In genomic region chr14:33315721-33316120, GRCh38 we compare ENCODE assay signal across 23 cellular contexts.
DNase-seq lines count a peak whose midpoint lies in the region; ATAC-seq and TF ChIP-seq lines count a peak whose summit lies in the region.
"Had no signal": no experiment of that assay in that cellular context is flagged by ENCODE, and none has a peak within 500 bp of the region (broad histone marks: within the 10 kb centered on the region; RNA-seq: fewer than 3 reads in every experiment).

No MANE protein-coding gene starts in this region.

- H3K27me3 ChIP-seq in gastrocnemius medialis: no peaks in the 10 kb centered on the region
- H3K27me3 ChIP-seq: BE2C, Peyer's patch had no signal

- in situ Hi-C loops in gastrocnemius medialis (cut with MboI; ENCODE audit: low sequenced_read_pairs in 4 of 4): no loop called here

- intact Hi-C loops in gastrocnemius medialis (cut with DNase I; ENCODE audit: low total_unique reads): no loop called here

- H3K36me3 ChIP-seq in gastrocnemius medialis: no peaks in the 10 kb centered on the region
- H3K36me3 ChIP-seq: BE2C, Peyer's patch had no signal

- TF ChIP-seq POLR2A in gastrocnemius medialis (IDR thresholded peaks at IDR 0.05): no peak

- H3K4me3 ChIP-seq in fibroblast of mammary gland (ENCODE audit: control insufficient read depth, low read depth, low read length) (no peak overlapping the region), gastrocnemius medialis (no peak overlapping the region)
- H3K4me3 ChIP-seq: GM23338, Peyer's patch had no signal

- DNase-seq in GM04503 (ENCODE audit: low read depth) (peak; percentile 3), M059J (ENCODE audit: low read depth) (peak; percentile 12), fibroblast of mammary gland (ENCODE audit: low read depth) (peak; percentile 30), gastrocnemius medialis (peak; percentile 6 to 21), ecto neural progenitor cell (ENCODE audit: low spot score) (no peak)
- DNase-seq in stimulated activated CD4-positive, alpha-beta T cell treated with anti-CD3 and anti-CD28 coated beads, Interleukin-2, amount 100 ng/mL, for 24 hours: no peak
- DNase-seq: BE2C; CD8-positive, alpha-beta memory T cell; DMS 273 treated with DMSO at 0.1 percent for 48 hours; DMS79 treated with DMSO at 0.1 percent for 48 hours; GF-D8; H9; HFFc6; KBM-7; MM.1S; NCI-H1694; NCI-H2029 treated with DMSO at 0.1 percent for 48 hours; NCI-H2227 treated with DMSO at 0.1 percent for 48 hours; NCI-H526 treated with DMSO at 0.1 percent for 48 hours; Peyer's patch; SK-N-SH had no signal

- TF ChIP-seq CTCF in fibroblast of mammary gland (conservative IDR thresholded peaks at IDR 0.05; ENCODE audit: control insufficient read depth, insufficient read depth, low read depth, low read length) (no peak), gastrocnemius medialis (IDR thresholded peaks at IDR 0.05 in 4 of 5, conservative IDR thresholded peaks at IDR 0.05 in 1 of 5) (no peak)

- peaks cover 0 to 2% of the 10 kb centered on the region in 2 donors for H3K4me1 ChIP-seq in gastrocnemius medialis
- H3K4me1 ChIP-seq: BE2C, Peyer's patch had no signal

- no peaks in the 10 kb centered on the region for H3K9me3 ChIP-seq in gastrocnemius medialis
- H3K9me3 ChIP-seq: BE2C, Peyer's patch, SK-N-SH had no signal

- ATAC-seq in gastrocnemius medialis (peak; percentile 72 to 77), GM18519 (IDR thresholded peaks at IDR 0.05; ENCODE audit: low FRiP score, unreplicated experiment) (no peak)
- ATAC-seq: GM23338 had no signal

- no peak overlapping the region for H3K27ac ChIP-seq in gastrocnemius medialis
- H3K27ac ChIP-seq: Peyer's patch had no signal

Comparison
In these comparisons a context has a peak if more than half of its experiments do, and no peak if none do; other contexts are left out.
1. DNase-seq: peak in GM04503 (single experiment), M059J (single experiment), fibroblast of mammary gland (single experiment) and gastrocnemius medialis (2 of 2); none in ecto neural progenitor cell (single experiment) and stimulated activated CD4-positive, alpha-beta T cell treated with anti-CD3 and anti-CD28 coated beads, Interleukin-2, amount 100 ng/mL, for 24 hours (0 of 2).